In the genomic region with DNA sequence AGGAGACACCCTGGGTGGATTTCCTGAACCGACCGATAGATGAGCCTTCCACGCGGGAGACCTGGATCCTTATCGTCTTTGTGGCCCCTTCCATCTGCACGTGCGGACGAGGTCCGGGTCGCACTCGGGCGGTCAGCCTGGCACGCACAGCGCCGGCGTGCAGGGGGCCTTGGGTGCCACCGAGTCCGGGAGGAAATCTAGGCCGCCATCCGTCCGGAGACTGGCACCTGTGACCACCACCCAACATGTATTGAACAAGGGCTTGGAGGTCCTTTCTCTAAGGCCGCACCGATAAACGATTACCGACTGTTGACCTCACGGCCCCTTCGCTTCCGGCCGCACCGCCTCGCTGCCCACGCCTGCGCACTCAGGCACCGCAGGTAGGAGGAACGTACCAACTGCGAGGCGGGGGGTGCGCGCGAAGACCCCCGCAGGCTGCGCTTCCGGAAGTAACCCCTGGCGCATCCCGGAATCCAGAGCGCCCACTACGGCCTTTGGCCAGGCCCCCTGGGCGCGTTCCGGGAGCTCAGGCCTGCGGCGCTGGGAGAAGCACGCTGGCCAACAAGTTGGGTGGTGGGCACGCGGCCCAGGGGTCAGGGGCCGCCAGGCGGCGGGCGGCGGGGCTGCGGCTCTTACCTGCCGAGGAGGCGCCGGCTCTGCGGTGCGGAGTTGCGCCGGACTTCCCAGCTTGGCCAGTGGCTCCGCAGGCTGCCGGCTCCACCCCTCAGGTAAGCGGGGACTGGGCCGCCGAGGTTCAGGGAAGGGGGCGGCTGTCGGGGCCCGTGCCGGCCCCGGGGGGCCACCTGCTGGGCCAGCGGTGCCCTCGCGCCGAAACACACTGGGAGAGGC, we compare ENCODE assay signal across 2 cellular contexts.
TF ChIP-seq lines count a peak whose summit lies in the region.

A gene (minus strand): TSS at position 713 of the 849 bp plus-strand sequence. CDS start 28,249 bp downstream, outside the sequence.
A gene with protein sequence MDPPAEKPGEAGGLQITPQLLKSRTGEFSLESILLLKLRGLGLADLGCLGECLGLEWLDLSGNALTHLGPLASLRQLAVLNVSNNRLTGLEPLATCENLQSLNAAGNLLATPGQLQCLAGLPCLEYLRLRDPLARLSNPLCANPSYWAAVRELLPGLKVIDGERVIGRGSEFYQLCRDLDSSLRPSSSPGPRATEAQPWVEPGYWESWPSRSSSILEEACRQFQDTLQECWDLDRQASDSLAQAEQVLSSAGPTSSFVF (plus strand): TSS at position 523 of the 849 bp plus-strand sequence. CDS start 13,507 bp downstream, outside the sequence.

TF ChIP-seq in HEK293, 187 proteins besides CTCF, POLR2A, EP300 and RAD21 (continued from another document and continues in another):
- TF ChIP-seq, protein P1, sequence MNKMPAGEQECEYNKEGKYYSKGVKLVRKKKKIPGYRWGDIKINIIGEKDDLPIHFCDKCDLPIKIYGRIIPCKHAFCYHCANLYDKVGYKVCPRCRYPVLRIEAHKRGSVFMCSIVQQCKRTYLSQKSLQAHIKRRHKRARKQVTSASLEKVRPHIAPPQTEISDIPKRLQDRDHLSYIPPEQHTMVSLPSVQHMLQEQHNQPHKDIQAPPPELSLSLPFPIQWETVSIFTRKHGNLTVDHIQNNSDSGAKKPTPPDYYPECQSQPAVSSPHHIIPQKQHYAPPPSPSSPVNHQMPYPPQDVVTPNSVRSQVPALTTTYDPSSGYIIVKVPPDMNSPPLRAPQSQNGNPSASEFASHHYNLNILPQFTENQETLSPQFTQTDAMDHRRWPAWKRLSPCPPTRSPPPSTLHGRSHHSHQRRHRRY (tag by site-specific recombination; IDR thresholded peaks at IDR 0.05): no peak
- TF ChIP-seq ZXDB (tag by site-specific recombination; IDR thresholded peaks at IDR 0.05) (peak; percentile 71), ZEB2 (tag by site-specific recombination; IDR thresholded peaks at IDR 0.05) (peak; percentile 93), ZFP41 (tag by site-specific recombination; IDR thresholded peaks at IDR 0.05; ENCODE audit: borderline replicate concordance) (no peak), ZNF169 (tag by site-specific recombination; IDR thresholded peaks at IDR 0.05) (no peak), ZBTB48 (tag by site-specific recombination; IDR thresholded peaks at IDR 0.05) (peak; percentile 89), SALL2 (tag by site-specific recombination; IDR thresholded peaks at IDR 0.05; ENCODE audit: borderline replicate concordance) (no peak), KLF8 (tag by site-specific recombination; IDR thresholded peaks at IDR 0.05) (peak; percentile 51; the same call in 1 of the 2 replicates), ZNF416 (tag by site-specific recombination; IDR thresholded peaks at IDR 0.05) (no peak)
- TF ChIP-seq, protein P2, sequence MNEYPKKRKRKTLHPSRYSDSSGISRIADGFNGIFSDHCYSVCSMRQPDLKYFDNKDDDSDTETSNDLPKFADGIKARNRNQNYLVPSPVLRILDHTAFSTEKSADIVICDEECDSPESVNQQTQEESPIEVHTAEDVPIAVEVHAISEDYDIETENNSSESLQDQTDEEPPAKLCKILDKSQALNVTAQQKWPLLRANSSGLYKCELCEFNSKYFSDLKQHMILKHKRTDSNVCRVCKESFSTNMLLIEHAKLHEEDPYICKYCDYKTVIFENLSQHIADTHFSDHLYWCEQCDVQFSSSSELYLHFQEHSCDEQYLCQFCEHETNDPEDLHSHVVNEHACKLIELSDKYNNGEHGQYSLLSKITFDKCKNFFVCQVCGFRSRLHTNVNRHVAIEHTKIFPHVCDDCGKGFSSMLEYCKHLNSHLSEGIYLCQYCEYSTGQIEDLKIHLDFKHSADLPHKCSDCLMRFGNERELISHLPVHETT (tag by site-specific recombination; IDR thresholded peaks at IDR 0.05): no peak
- TF ChIP-seq, protein P3, sequence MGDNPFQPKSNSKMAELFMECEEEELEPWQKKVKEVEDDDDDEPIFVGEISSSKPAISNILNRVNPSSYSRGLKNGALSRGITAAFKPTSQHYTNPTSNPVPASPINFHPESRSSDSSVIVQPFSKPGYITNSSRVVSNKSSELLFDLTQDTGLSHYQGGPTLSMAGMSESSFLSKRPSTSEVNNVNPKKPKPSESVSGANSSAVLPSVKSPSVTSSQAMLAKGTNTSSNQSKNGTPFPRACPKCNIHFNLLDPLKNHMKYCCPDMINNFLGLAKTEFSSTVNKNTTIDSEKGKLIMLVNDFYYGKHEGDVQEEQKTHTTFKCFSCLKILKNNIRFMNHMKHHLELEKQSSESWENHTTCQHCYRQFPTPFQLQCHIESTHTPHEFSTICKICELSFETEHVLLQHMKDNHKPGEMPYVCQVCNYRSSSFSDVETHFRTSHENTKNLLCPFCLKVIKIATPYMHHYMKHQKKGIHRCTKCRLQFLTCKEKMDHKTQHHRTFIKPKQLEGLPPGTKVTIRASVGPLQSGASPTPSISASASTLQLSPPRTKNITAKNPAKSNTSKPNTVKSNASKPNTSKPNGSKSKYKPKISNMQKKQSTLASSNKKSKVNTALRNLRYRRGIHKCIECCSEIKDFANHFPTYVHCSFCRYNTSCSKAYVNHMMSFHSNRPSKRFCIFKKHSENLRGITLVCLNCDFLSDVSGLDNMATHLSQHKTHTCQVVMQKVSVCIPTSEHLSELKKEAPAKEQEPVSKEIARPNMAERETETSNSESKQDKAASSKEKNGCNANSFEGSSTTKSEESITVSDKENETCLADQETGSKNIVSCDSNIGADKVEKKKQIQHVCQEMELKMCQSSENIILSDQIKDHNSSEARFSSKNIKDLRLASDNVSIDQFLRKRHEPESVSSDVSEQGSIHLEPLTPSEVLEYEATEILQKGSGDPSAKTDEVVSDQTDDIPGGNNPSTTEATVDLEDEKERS (tag by site-specific recombination; IDR thresholded peaks at IDR 0.05): no peak
- TF ChIP-seq, protein P4, sequence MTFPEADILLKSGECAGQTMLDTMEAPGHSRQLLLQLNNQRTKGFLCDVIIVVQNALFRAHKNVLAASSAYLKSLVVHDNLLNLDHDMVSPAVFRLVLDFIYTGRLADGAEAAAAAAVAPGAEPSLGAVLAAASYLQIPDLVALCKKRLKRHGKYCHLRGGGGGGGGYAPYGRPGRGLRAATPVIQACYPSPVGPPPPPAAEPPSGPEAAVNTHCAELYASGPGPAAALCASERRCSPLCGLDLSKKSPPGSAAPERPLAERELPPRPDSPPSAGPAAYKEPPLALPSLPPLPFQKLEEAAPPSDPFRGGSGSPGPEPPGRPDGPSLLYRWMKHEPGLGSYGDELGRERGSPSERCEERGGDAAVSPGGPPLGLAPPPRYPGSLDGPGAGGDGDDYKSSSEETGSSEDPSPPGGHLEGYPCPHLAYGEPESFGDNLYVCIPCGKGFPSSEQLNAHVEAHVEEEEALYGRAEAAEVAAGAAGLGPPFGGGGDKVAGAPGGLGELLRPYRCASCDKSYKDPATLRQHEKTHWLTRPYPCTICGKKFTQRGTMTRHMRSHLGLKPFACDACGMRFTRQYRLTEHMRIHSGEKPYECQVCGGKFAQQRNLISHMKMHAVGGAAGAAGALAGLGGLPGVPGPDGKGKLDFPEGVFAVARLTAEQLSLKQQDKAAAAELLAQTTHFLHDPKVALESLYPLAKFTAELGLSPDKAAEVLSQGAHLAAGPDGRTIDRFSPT (tag by site-specific recombination; IDR thresholded peaks at IDR 0.05): peak; percentile 61; the same call in 1 of the 2 replicates
- TF ChIP-seq, protein P5, sequence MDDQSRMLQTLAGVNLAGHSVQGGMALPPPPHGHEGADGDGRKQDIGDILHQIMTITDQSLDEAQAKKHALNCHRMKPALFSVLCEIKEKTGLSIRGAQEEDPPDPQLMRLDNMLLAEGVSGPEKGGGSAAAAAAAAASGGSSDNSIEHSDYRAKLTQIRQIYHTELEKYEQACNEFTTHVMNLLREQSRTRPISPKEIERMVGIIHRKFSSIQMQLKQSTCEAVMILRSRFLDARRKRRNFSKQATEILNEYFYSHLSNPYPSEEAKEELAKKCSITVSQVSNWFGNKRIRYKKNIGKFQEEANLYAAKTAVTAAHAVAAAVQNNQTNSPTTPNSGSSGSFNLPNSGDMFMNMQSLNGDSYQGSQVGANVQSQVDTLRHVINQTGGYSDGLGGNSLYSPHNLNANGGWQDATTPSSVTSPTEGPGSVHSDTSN (CRISPR knock-in tag; IDR thresholded peaks at IDR 0.05): 0 out of 2 replicates have a peak, but pooled peaks have one; percentile 32

TF ChIP-seq in GM12878, 131 proteins besides CTCF, POLR2A, EP300 and RAD21 (continued from another document and continues in another):
- TF ChIP-seq, protein P6, sequence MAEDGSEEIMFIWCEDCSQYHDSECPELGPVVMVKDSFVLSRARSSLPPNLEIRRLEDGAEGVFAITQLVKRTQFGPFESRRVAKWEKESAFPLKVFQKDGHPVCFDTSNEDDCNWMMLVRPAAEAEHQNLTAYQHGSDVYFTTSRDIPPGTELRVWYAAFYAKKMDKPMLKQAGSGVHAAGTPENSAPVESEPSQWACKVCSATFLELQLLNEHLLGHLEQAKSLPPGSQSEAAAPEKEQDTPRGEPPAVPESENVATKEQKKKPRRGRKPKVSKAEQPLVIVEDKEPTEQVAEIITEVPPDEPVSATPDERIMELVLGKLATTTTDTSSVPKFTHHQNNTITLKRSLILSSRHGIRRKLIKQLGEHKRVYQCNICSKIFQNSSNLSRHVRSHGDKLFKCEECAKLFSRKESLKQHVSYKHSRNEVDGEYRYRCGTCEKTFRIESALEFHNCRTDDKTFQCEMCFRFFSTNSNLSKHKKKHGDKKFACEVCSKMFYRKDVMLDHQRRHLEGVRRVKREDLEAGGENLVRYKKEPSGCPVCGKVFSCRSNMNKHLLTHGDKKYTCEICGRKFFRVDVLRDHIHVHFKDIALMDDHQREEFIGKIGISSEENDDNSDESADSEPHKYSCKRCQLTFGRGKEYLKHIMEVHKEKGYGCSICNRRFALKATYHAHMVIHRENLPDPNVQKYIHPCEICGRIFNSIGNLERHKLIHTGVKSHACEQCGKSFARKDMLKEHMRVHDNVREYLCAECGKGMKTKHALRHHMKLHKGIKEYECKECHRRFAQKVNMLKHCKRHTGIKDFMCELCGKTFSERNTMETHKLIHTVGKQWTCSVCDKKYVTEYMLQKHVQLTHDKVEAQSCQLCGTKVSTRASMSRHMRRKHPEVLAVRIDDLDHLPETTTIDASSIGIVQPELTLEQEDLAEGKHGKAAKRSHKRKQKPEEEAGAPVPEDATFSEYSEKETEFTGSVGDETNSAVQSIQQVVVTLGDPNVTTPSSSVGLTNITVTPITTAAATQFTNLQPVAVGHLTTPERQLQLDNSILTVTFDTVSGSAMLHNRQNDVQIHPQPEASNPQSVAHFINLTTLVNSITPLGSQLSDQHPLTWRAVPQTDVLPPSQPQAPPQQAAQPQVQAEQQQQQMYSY (CRISPR knock-in tag; IDR thresholded peaks at IDR 0.05): no peak
- TF ChIP-seq ASH2L (IDR thresholded peaks at IDR 0.05; ENCODE audit: borderline replicate concordance, low read depth) (0 out of 2 replicates have a peak, but pooled peaks have one; percentile 84), PML (IDR thresholded peaks at IDR 0.05; ENCODE audit: low read length) (peak; percentile 80), CBFB (IDR thresholded peaks at IDR 0.05; ENCODE audit: low read depth) (peak; percentile 70), IKZF1 (conservative IDR thresholded peaks at IDR 0.05) (peak; percentile 85), ZNF217 (IDR thresholded peaks at IDR 0.05) (0 out of 2 replicates have a peak, but pooled peaks have one; percentile 57), SREBF2 (IDR thresholded peaks at IDR 0.05; ENCODE audit: low read length) (no peak), MEF2A (IDR thresholded peaks at IDR 0.05; ENCODE audit: insufficient read depth, low read depth, low read length) (no peak), RAD51 (IDR thresholded peaks at IDR 0.05) (no peak), SRF (IDR thresholded peaks at IDR 0.05; ENCODE audit: low read depth in 2 of 2, low read length in 2 of 2) (no peak), SREBF1 (IDR thresholded peaks at IDR 0.05; ENCODE audit: low read length) (peak; percentile 57; the same call in 1 of the 2 replicates), EZH2 (IDR thresholded peaks at IDR 0.05; ENCODE audit: borderline replicate concordance, control insufficient read depth, low read depth, low read length) (no peak)
- TF ChIP-seq, protein P7, sequence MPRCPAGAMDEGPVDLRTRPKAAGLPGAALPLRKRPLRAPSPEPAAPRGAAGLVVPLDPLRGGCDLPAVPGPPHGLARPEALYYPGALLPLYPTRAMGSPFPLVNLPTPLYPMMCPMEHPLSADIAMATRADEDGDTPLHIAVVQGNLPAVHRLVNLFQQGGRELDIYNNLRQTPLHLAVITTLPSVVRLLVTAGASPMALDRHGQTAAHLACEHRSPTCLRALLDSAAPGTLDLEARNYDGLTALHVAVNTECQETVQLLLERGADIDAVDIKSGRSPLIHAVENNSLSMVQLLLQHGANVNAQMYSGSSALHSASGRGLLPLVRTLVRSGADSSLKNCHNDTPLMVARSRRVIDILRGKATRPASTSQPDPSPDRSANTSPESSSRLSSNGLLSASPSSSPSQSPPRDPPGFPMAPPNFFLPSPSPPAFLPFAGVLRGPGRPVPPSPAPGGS (IDR thresholded peaks at IDR 0.05; ENCODE audit: borderline replicate concordance, insufficient read depth, low read depth, low read length, poor library complexity, severe bottlenecking): no peak
- TF ChIP-seq, protein P8, sequence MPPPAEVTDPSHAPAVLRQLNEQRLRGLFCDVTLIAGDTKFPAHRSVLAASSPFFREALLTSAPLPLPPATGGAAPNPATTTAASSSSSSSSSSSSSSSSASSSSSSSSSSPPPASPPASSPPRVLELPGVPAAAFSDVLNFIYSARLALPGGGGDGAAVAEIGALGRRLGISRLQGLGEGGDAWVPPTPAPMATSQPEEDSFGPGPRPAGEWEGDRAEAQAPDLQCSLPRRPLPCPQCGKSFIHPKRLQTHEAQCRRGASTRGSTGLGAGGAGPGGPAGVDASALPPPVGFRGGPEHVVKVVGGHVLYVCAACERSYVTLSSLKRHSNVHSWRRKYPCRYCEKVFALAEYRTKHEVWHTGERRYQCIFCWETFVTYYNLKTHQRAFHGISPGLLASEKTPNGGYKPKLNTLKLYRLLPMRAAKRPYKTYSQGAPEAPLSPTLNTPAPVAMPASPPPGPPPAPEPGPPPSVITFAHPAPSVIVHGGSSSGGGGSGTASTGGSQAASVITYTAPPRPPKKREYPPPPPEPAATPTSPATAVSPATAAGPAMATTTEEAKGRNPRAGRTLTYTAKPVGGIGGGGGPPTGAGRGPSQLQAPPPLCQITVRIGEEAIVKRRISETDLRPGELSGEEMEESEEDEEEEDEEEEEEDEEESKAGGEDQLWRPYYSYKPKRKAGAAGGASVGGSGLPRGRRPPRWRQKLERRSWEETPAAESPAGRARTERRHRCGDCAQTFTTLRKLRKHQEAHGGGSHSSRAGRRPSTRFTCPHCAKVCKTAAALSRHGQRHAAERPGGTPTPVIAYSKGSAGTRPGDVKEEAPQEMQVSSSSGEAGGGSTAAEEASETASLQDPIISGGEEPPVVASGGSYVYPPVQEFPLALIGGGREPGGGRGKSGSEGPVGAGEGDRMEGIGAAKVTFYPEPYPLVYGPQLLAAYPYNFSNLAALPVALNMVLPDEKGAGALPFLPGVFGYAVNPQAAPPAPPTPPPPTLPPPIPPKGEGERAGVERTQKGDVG (CRISPR knock-in tag; IDR thresholded peaks at IDR 0.05): no peak
- TF ChIP-seq, protein P9, sequence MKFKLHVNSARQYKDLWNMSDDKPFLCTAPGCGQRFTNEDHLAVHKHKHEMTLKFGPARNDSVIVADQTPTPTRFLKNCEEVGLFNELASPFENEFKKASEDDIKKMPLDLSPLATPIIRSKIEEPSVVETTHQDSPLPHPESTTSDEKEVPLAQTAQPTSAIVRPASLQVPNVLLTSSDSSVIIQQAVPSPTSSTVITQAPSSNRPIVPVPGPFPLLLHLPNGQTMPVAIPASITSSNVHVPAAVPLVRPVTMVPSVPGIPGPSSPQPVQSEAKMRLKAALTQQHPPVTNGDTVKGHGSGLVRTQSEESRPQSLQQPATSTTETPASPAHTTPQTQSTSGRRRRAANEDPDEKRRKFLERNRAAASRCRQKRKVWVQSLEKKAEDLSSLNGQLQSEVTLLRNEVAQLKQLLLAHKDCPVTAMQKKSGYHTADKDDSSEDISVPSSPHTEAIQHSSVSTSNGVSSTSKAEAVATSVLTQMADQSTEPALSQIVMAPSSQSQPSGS (IDR thresholded peaks at IDR 0.05; ENCODE audit: low read length): no peak
